ENCODE assay signal across 18 cellular contexts in the genomic region with DNA sequence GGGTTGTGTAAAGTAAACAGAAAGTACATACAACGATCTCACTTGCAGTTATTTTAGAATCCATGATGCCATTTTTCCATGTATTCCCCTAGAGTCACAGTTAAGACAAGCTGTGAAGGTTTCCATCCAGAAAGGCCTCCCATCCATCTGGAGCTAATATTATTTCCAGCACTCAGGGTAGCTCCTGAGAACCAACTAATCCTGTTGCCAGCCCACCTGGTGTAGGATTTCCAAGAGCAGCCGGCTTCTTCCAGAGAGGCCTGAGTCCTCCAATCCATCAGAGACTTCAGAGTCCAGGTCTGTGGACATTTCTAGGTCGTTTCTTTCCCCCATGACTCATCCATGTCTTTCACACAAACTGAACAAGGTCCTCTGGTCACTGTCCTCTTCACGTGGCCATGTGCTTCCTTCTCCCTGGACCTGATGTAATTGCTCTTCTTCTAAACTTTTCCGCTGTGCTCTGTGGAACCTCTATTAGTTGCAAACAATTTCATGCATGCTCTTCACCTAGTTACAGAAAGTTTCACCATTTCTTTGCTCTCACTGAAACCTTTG.
"Had no signal": no experiment of that assay in that cellular context is flagged by ENCODE, and none has a peak within 500 bp of the region (broad histone marks: within the 10 kb centered on the region; RNA-seq: fewer than 3 reads in every experiment).

No MANE protein-coding gene starts in this region.

- H3K4me3 Mint-ChIP-seq: effector memory CD8-positive, alpha-beta T cell; immature natural killer cell; naive thymus-derived CD8-positive, alpha-beta T cell; stimulated activated memory B cell treated with anti-CD40 and anti-IgM and Interleukin-4, amounts not matched to agents 10 μg/mL and 1 μg/mL and 100 μg/mL, for 72 hours had no signal

- ATAC-seq: effector memory CD8-positive, alpha-beta T cell; left ventricle myocardium superior; lower lobe of right lung; naive thymus-derived CD8-positive, alpha-beta T cell; psoas muscle; right cardiac atrium; stimulated activated memory B cell treated with anti-CD40 and anti-IgM and Interleukin-4, amounts not matched to agents 10 μg/mL and 1 μg/mL and 100 μg/mL, for 72 hours; stimulated activated naive CD8-positive, alpha-beta T cell treated with anti-CD3 and anti-CD28 coated beads, Interleukin-15, Interleukin-2, amounts not matched to agents 100 U/mL and 50 U/mL, for 24 hours had no signal

- H3K27me3 Mint-ChIP-seq: stimulated activated memory B cell treated with anti-CD40 and anti-IgM and Interleukin-4, amounts not matched to agents 10 μg/mL and 1 μg/mL and 100 μg/mL, for 72 hours had no signal

- H3K36me3 Mint-ChIP-seq: immature natural killer cell; naive thymus-derived CD8-positive, alpha-beta T cell; stimulated activated memory B cell treated with anti-CD40 and anti-IgM and Interleukin-4, amounts not matched to agents 10 μg/mL and 1 μg/mL and 100 μg/mL, for 72 hours had no signal

- H3K4me1 Mint-ChIP-seq: immature natural killer cell; naive thymus-derived CD8-positive, alpha-beta T cell; stimulated activated memory B cell treated with anti-CD40 and anti-IgM and Interleukin-4, amounts not matched to agents 10 μg/mL and 1 μg/mL and 100 μg/mL, for 72 hours had no signal

- H3K27ac Mint-ChIP-seq: effector memory CD8-positive, alpha-beta T cell; immature natural killer cell; naive thymus-derived CD8-positive, alpha-beta T cell; stimulated activated memory B cell treated with anti-CD40 and anti-IgM and Interleukin-4, amounts not matched to agents 10 μg/mL and 1 μg/mL and 100 μg/mL, for 72 hours had no signal

- DNase-seq: cortex of kidney; effector memory CD8-positive, alpha-beta T cell; hypothalamus; immature natural killer cell; islet precursor cell; left ventricle myocardium superior; lower lobe of right lung; naive thymus-derived CD8-positive, alpha-beta T cell; occipital lobe; ovary; posterior cingulate gyrus; psoas muscle; right cardiac atrium; spleen; stimulated activated CD4-positive, alpha-beta T cell treated with anti-CD3 and anti-CD28 coated beads, Interleukin-4, amount 100 ng/mL, for 4 hours; stimulated activated naive CD8-positive, alpha-beta T cell treated with anti-CD3 and anti-CD28 coated beads, Interleukin-15, Interleukin-2, amounts not matched to agents 100 U/mL and 50 U/mL, for 24 hours; upper lobe of left lung had no signal
